In genomic region chr13:73658639-73659038, GRCh38 we compare ENCODE assay signal across 32 cellular contexts.
"Had no signal": no experiment of that assay in that cellular context is flagged by ENCODE, and none has a peak within 500 bp of the region (broad histone marks: within the 10 kb centered on the region; RNA-seq: fewer than 3 reads in every experiment).

No MANE protein-coding gene starts in this region.

- H3K9me3 ChIP-seq: adrenal gland, body of pancreas, breast epithelium had no signal

- H3K27me3 ChIP-seq: adrenal gland, body of pancreas, brain microvascular endothelial cell, breast epithelium had no signal

- H3K36me3 ChIP-seq: adrenal gland, brain microvascular endothelial cell, breast epithelium had no signal

- DNase-seq: activated B cell treated with CpG ODN at 0.5 μM for 24 hours; activated CD4-positive, alpha-beta memory T cell treated with anti-CD3 and anti-CD28 coated beads for 36 hours; activated CD4-positive, alpha-beta T cell treated with anti-CD3 and anti-CD28 coated beads for 4 hours; activated CD4-positive, alpha-beta T cell treated with anti-CD3 and anti-CD28 coated beads, Interleukin-2, amount 10 ng/mL, durations not matched to agents 24 days and 14 days; activated CD4-positive, alpha-beta T cell treated with anti-CD3 and anti-CD28 coated beads, Interleukin-2, amount 50 U/mL, for 1 hour; activated CD4-positive, alpha-beta T cell treated with anti-CD3 and anti-CD28 coated beads, Interleukin-2, amount 50 U/mL, for 4 hours; activated CD4-positive, CD25-positive, alpha-beta regulatory T cell treated with anti-CD3 and anti-CD28 coated beads, Interleukin-2, amount 50 U/mL, for 72 hours; activated CD8-positive, alpha-beta memory T cell treated with anti-CD3 and anti-CD28 coated beads, Interleukin-2, amount 50 U/mL, for 4 hours; activated CD8-positive, alpha-beta T cell treated with anti-CD3 and anti-CD28 coated beads for 36 hours; activated effector memory CD4-positive, alpha-beta T cell treated with anti-CD3 and anti-CD28 coated beads, Interleukin-2, amount 50 U/mL, for 16 hours; activated gamma-delta T cell treated with Interleukin-2 at 50 U/mL for 16 hours; activated naive CD4-positive, alpha-beta T cell; activated naive CD4-positive, alpha-beta T cell treated with anti-CD3 and anti-CD28 coated beads for 36 hours; activated naive CD4-positive, alpha-beta T cell treated with anti-CD3 and anti-CD28 coated beads, Interleukin-2, amount 50 U/mL, for 16 hours; activated naive CD8-positive, alpha-beta T cell treated with anti-CD3 and anti-CD28 coated beads for 36 hours; activated T-cell treated with anti-CD3 and anti-CD28 coated beads for 4 hours; activated T-cell treated with anti-CD3 and anti-CD28 coated beads, Interleukin-2, amount 50 U/mL, for 1 hour; activated T-cell treated with anti-CD3 and anti-CD28 coated beads, Interleukin-2, amount 50 U/mL, for 4 hours; activated T-cell treated with anti-CD3 and anti-CD28 coated beads, Interleukin-2, amount 50 U/mL, for 72 hours; adrenal gland; amniotic stem cell; brain microvascular endothelial cell; central memory CD4-positive, alpha-beta T cell; SW 1271; T-helper 1 cell; T-helper 2 cell; T-helper 9 cell had no signal

- H3K4me1 ChIP-seq: adrenal gland, breast epithelium had no signal

- H3K27ac ChIP-seq: adrenal gland, brain microvascular endothelial cell, VCaP had no signal

- ATAC-seq: activated CD8-positive, alpha-beta T cell treated with anti-CD3 and anti-CD28 coated beads for 36 hours; activated naive CD4-positive, alpha-beta T cell treated with anti-CD3 and anti-CD28 coated beads, Interleukin-2, amount 50 U/mL, for 72 hours; activated T-cell treated with anti-CD3 and anti-CD28 coated beads, Interleukin-2, amount 50 U/mL, for 4 hours; activated T-cell treated with anti-CD3 and anti-CD28 coated beads, Interleukin-2, amount 50 U/mL, for 72 hours; activated T-helper 17 cell treated with anti-CD3 and anti-CD28 coated beads, Interleukin-2, amount 50 U/mL, for 72 hours had no signal

- H3K4me3 ChIP-seq: adrenal gland, body of pancreas, breast epithelium had no signal
